Comparison of ENCODE assay signal across 24 cellular contexts in genomic region chr9:113129466-113129865, GRCh38.
"Had no signal": no experiment of that assay in that cellular context is flagged by ENCODE, and none has a peak within 500 bp of the region (broad histone marks: within the 10 kb centered on the region; RNA-seq: fewer than 3 reads in every experiment).

No MANE protein-coding gene starts in this region.

- H3K27me3 ChIP-seq: colonic mucosa had no signal

- H3K9me3 ChIP-seq: colonic mucosa, esophagus squamous epithelium, gastrocnemius medialis, heart right ventricle, left lung, lower lobe of right lung, mucosa of descending colon had no signal

- H3K27ac ChIP-seq: colonic mucosa, epithelial cell of prostate, esophagus squamous epithelium, gastrocnemius medialis, heart right ventricle, left lung, lower lobe of right lung had no signal

- H3K4me1 ChIP-seq: colonic mucosa, esophagus squamous epithelium, gastrocnemius medialis, left lung, lower lobe of right lung had no signal

- ATAC-seq: effector memory CD8-positive, alpha-beta T cell; esophagus mucosa; gastrocnemius medialis; heart right ventricle; left cardiac atrium; left lung; left ventricle myocardium superior; lower lobe of right lung; mucosa of descending colon had no signal

- H3K4me3 ChIP-seq: colonic mucosa, esophagus squamous epithelium, gastrocnemius medialis, heart right ventricle, left lung, lower lobe of right lung, mucosa of descending colon had no signal

- H3K36me3 ChIP-seq: colonic mucosa, esophagus squamous epithelium, gastrocnemius medialis, heart right ventricle, left lung, lower lobe of right lung had no signal

- DNase-seq: colonic mucosa; cortex of kidney; effector CD8-positive, alpha-beta T cell; effector memory CD8-positive, alpha-beta T cell; endodermal cell; erythroblast; esophagus squamous epithelium; foreskin fibroblast; foreskin melanocyte; gastrocnemius medialis; glutamatergic neuron; heart right ventricle; hippocampal formation; left cardiac atrium; left lung; left ventricle myocardium superior; lower lobe of right lung; mesenchymal stem cell; mucosa of descending colon had no signal

- FAIRE-seq: endometrium, islet of Langerhans, keratinocyte had no signal
